ENCODE assay signal across 1 cellular context in the genomic region with DNA sequence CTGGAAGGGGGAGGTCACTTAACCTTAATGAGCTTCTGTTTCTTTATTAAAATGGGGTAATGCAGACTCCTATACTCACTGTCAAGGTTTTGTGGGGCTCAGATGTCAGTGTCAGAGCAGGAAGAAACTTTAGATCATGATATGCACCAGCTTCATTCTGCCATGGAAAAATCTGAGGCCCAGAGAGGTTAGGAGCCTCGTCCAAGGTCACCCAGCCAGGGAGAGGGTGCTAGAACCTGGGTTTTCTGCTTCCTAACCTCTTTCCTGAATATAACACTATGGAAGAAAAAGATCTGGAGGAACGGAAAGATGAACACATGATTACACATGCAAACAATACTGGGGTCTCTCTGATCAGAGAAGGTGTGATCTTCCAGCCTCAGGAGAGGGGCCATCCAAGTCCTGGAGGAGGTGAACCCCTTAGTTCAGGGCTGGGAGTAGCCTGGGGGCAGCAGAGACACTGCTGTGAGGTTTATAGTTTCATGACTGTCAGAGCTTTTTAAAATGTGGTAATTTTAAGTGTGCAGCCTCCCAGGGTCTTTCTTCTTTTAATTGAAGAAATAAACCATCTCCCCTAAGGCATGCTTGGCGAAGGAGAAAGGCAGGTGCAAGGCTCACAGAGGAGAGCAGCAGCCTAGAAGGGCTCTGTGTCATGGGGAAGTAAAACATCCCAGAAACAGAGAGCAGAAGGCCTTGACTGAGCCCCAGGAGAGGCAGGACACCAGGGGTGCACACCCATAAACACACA.
TF ChIP-seq lines count a peak whose summit lies in the region.

No MANE protein-coding gene starts in this region.

TF ChIP-seq in HEK293, 187 proteins besides CTCF, POLR2A, EP300 and RAD21 (continued from another document):
- TF ChIP-seq, protein P1, sequence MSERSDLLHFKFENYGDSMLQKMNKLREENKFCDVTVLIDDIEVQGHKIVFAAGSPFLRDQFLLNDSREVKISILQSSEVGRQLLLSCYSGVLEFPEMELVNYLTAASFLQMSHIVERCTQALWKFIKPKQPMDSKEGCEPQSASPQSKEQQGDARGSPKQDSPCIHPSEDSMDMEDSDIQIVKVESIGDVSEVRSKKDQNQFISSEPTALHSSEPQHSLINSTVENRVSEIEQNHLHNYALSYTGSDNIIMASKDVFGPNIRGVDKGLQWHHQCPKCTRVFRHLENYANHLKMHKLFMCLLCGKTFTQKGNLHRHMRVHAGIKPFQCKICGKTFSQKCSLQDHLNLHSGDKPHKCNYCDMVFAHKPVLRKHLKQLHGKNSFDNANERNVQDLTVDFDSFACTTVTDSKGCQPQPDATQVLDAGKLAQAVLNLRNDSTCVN (tag by site-specific recombination; optimal IDR thresholded peaks at IDR 0.05): no peak
- TF ChIP-seq IKZF3 (tag by site-specific recombination; IDR thresholded peaks at IDR 0.05) (0 out of 2 replicates have a peak, but pooled peaks have one; percentile 38), ZNF600 (tag by site-specific recombination; IDR thresholded peaks at IDR 0.05) (peak; percentile 74), SP7 (tag by site-specific recombination; IDR thresholded peaks at IDR 0.05) (no peak)
